8 cellular contexts compared by ENCODE assay signal in genomic region chr12:122834921-122835692, GRCh38. TPM values are rescaled to one million over a fixed set of nuclear protein-coding genes. Genes with fewer than 3 reads are reported as not detected.
A peak's percentile ranks its signal among the peaks of the same experiment; 100 is the strongest.
DNase-seq lines count a peak whose midpoint lies in the region; ATAC-seq and TF ChIP-seq lines count a peak whose summit lies in the region.

HIP1R (plus strand) TSS chr12:122835457; CDS start chr12:122835551, 94 bp downstream.

- H4K20me1 ChIP-seq in hepatocyte (ENCODE audit: insufficient read depth, poor library complexity, severe bottlenecking), result no peaks in the 10 kb centered on the region

- peak within 1 kb of the TSS; percentile 58 for H2AFZ ChIP-seq in hepatocyte

- 2% methylated on average over 9 of the region's 76 CpGs for WGBS in hepatocyte (ENCODE audit: low lambda C conversion rate, missing lambda C conversion rate)

- in situ Hi-C loops in HAP-1 (cut with MboI; ENCODE audit: low sequenced_read_pairs), result no loop called here

- H3K4me1 ChIP-seq in CD4-positive, CD25-positive, alpha-beta regulatory T cell (ENCODE audit: control insufficient read depth, insufficient read depth, low read length, poor library complexity, severe bottlenecking), result peaks cover 20% of the 10 kb centered on the region
- peaks cover 23% of the 10 kb centered on the region for H3K4me1 ChIP-seq in HAP-1
- H3K4me1 ChIP-seq in hepatocyte (ENCODE audit: insufficient read depth), result peaks cover 12% of the 10 kb centered on the region

- TF ChIP-seq CTCF in hepatocyte (IDR thresholded peaks at IDR 0.05; ENCODE audit: poor library complexity), result no peak

- H3K27ac ChIP-seq in CD4-positive, CD25-positive, alpha-beta regulatory T cell (ENCODE audit: insufficient read depth, low read length, poor library complexity, severe bottlenecking), result peak within 1 kb of the TSS; percentile 60
- H3K27ac ChIP-seq in angular gyrus (ENCODE audit: low read depth, low read length), result peak within 1 kb of the TSS; percentile 86
- H3K27ac ChIP-seq in hepatocyte, result peak within 1 kb of the TSS; percentile 93

- peaks cover 29% of the 10 kb centered on the region for H3K27me3 Mint-ChIP-seq in CD4-positive, CD25-positive, alpha-beta regulatory T cell

- ATAC-seq in CD4-positive, CD25-positive, alpha-beta regulatory T cell (ENCODE audit: low read depth in 2 of 2), result peak; percentile 38 to 43
- ATAC-seq in sciatic nerve, result peak; percentile 25
- no peak for ATAC-seq in GM18873 (IDR thresholded peaks at IDR 0.05; ENCODE audit: low FRiP score, unreplicated experiment)

- H3K27ac Mint-ChIP-seq in CD4-positive, CD25-positive, alpha-beta regulatory T cell, result peak within 1 kb of the TSS; percentile 81 to 98 (median 89)

- H3K36me3 ChIP-seq in CD4-positive, CD25-positive, alpha-beta regulatory T cell (ENCODE audit: control insufficient read depth, insufficient read depth, low read length), result no peaks in the 10 kb centered on the region
- H3K36me3 ChIP-seq in HAP-1 (replicated peaks) (0 out of 2 replicates have a peak, but pooled peaks cover 2% of the 10 kb centered on the region), hepatocyte (replicated peaks; ENCODE audit: insufficient read depth, low read depth) (no peaks in the 10 kb centered on the region)

- H3K79me2 ChIP-seq in hepatocyte, result peaks cover 24% of the 10 kb centered on the region

- H3K27me3 ChIP-seq in CD4-positive, CD25-positive, alpha-beta regulatory T cell (ENCODE audit: control insufficient read depth, insufficient read depth, low read length), result no peaks in the 10 kb centered on the region
- H3K27me3 ChIP-seq in HAP-1 (ENCODE audit: low read depth) (no peaks in the 10 kb centered on the region), hepatocyte (no peaks in the 10 kb centered on the region)

- peak within 1 kb of the TSS; percentile 92 to 98 (median 96) for H3K4me3 Mint-ChIP-seq in CD4-positive, CD25-positive, alpha-beta regulatory T cell

- peaks cover 0 to 49% (median 26%) of the 10 kb centered on the region in 4 donors for H3K4me1 Mint-ChIP-seq in CD4-positive, CD25-positive, alpha-beta regulatory T cell

- H3K9me3 ChIP-seq in CD4-positive, CD25-positive, alpha-beta regulatory T cell (ENCODE audit: control insufficient read depth in 2 of 2, low read length in 2 of 2), result no peaks in the 10 kb centered on the region
- H3K9me3 ChIP-seq in HAP-1 (no peaks in the 10 kb centered on the region), hepatocyte (ENCODE audit: low read depth) (no peaks in the 10 kb centered on the region)

- H3K4me3 ChIP-seq in CD4-positive, CD25-positive, alpha-beta regulatory T cell (ENCODE audit: low read depth, low read length), result peak within 1 kb of the TSS; percentile 86
- peak within 1 kb of the TSS; percentile 54 for H3K4me3 ChIP-seq in HAP-1
- H3K4me3 ChIP-seq in hepatocyte, result peak within 1 kb of the TSS; percentile 93

- peaks cover 0 to 3% (median 0%) of the 10 kb centered on the region in 7 donors for H3K9me3 Mint-ChIP-seq in CD4-positive, CD25-positive, alpha-beta regulatory T cell

- peak; percentile 45 to 57 (median 49) for DNase-seq in CD4-positive, CD25-positive, alpha-beta regulatory T cell
- DNase-seq in HAP-1 (ENCODE audit: low spot score in 2 of 2) (peak in 1 of 2 experiments; percentile 70), T follicular helper cell (ENCODE audit: low read depth) (peak; percentile 48), hepatocyte (ENCODE audit: low spot score) (peak; percentile 71), sciatic nerve (ENCODE audit: low spot score) (no peak), islet precursor cell (no peak)

- no peaks in the 10 kb centered on the region for H3K36me3 Mint-ChIP-seq in CD4-positive, CD25-positive, alpha-beta regulatory T cell

- no peaks in the 10 kb centered on the region for H3K9me2 ChIP-seq in hepatocyte (replicated peaks; ENCODE audit: insufficient read depth)

- intact Hi-C loops in sciatic nerve (cut with DNase I), result no loop called here

- H3K4me2 ChIP-seq in hepatocyte, result peak within 1 kb of the TSS; percentile 83

RNA-seq across cellular contexts. Expression of gene HIP1R, which starts in this region (rescaled TPM):
- total RNA-seq in CD4-positive, CD25-positive, alpha-beta regulatory T cell, result 56.0 TPM
- polyA plus RNA-seq in CD4-positive, CD25-positive, alpha-beta regulatory T cell, result 1 to 10 TPM; 3.8 to 7.0 (median 4.7) TPM
- total RNA-seq in hepatocyte (36.0 and 44.3 TPM in 2 replicates), sciatic nerve (14.3 TPM)
- polyA plus RNA-seq in hepatocyte, result 31.8 and 33.1 TPM in 2 replicates

Comparison
In these comparisons a context has a peak if more than half of its experiments do, and no peak if none do; other contexts are left out.
1. DNase-seq: peak in CD4-positive, CD25-positive, alpha-beta regulatory T cell (3 of 3), T follicular helper cell (single experiment) and hepatocyte (single experiment); none in sciatic nerve (single experiment) and islet precursor cell (single experiment).
2. Peak in every context shown above with its lines, with median percentiles within 50 percentile points of each other: H3K27ac ChIP-seq and H3K4me3 ChIP-seq.